In genomic region chr22:28259774-28260173, GRCh38 we compare ENCODE assay signal across 30 cellular contexts.
"Had no signal": no experiment of that assay in that cellular context is flagged by ENCODE, and none has a peak within 500 bp of the region (broad histone marks: within the 10 kb centered on the region; RNA-seq: fewer than 3 reads in every experiment).

No MANE protein-coding gene starts in this region.

- H3K4me1 Mint-ChIP-seq: immature natural killer cell; stimulated activated naive B cell treated with anti-CD40 and anti-IgM and Interleukin-4, amounts not matched to agents 10 μg/mL and 1 μg/mL and 100 μg/mL, for 72 hours had no signal

- H3K9me3 ChIP-seq: left lung, lower lobe of right lung, mucosa of descending colon, ovary, prostate gland, stomach, suprapubic skin, thoracic aorta, tibial artery, upper lobe of right lung had no signal

- H3K36me3 ChIP-seq: left lung, lower lobe of right lung, ovary, prostate gland, stomach, suprapubic skin, thoracic aorta, tibial artery, upper lobe of right lung had no signal

- H3K27me3 Mint-ChIP-seq: naive thymus-derived CD4-positive, alpha-beta T cell had no signal

- H3K27ac Mint-ChIP-seq: immature natural killer cell; naive thymus-derived CD4-positive, alpha-beta T cell; natural killer cell treated with Interleukin-12 subunit alpha and Interleukin-12 subunit beta and Interleukin-15 and Interleukin-18, amount 100 ng/mL, for 72 hours; stimulated activated naive B cell treated with anti-CD40 and anti-IgM and Interleukin-4, amounts not matched to agents 10 μg/mL and 1 μg/mL and 100 μg/mL, for 72 hours had no signal

- H3K9me3 Mint-ChIP-seq: immature natural killer cell; natural killer cell treated with Interleukin-12 subunit alpha and Interleukin-12 subunit beta and Interleukin-15 and Interleukin-18, amount 100 ng/mL, for 72 hours had no signal

- H3K4me3 ChIP-seq: left lung, lower lobe of right lung, mucosa of descending colon, ovary, prostate gland, skin epidermis, stomach, suprapubic skin, thoracic aorta, tibial artery, upper lobe of right lung had no signal

- H3K36me3 Mint-ChIP-seq: immature natural killer cell; natural killer cell treated with Interleukin-12 subunit alpha and Interleukin-12 subunit beta and Interleukin-15 and Interleukin-18, amount 100 ng/mL, for 72 hours; stimulated activated naive B cell treated with anti-CD40 and anti-IgM and Interleukin-4, amounts not matched to agents 10 μg/mL and 1 μg/mL and 100 μg/mL, for 72 hours had no signal

- H3K4me3 Mint-ChIP-seq: immature natural killer cell; naive thymus-derived CD4-positive, alpha-beta T cell; natural killer cell treated with Interleukin-12 subunit alpha and Interleukin-12 subunit beta and Interleukin-15 and Interleukin-18, amount 100 ng/mL, for 72 hours; stimulated activated naive B cell treated with anti-CD40 and anti-IgM and Interleukin-4, amounts not matched to agents 10 μg/mL and 1 μg/mL and 100 μg/mL, for 72 hours had no signal

- H3K4me1 ChIP-seq: left lung, lower lobe of right lung, prostate gland, stomach, upper lobe of right lung had no signal

- DNase-seq: hypothalamus; immature natural killer cell; kidney; left colon; left lung; lower lobe of right lung; mammary epithelial cell; mesendoderm; midbrain; mucosa of descending colon; naive thymus-derived CD4-positive, alpha-beta T cell; ovary; posterior cingulate gyrus; retina; right cardiac atrium; stimulated activated CD4-positive, alpha-beta T cell treated with anti-CD3 and anti-CD28 coated beads, Interleukin-12 subunit alpha, Interleukin-12 subunit beta, amount 100 ng/mL, for 4 hours; stimulated activated CD4-positive, alpha-beta T cell treated with anti-CD3 and anti-CD28 coated beads, Interleukin-15, amount 100 ng/mL, for 24 hours; stimulated activated CD4-positive, alpha-beta T cell treated with anti-CD3 and anti-CD28 coated beads, Interleukin-2, amount 100 ng/mL, for 24 hours; stimulated activated CD4-positive, alpha-beta T cell treated with anti-CD3 and anti-CD28 coated beads, Interleukin-4, amount 100 ng/mL, for 1 hour; stimulated activated naive B cell treated with anti-CD40 and anti-IgM and Interleukin-4, amounts not matched to agents 10 μg/mL and 1 μg/mL and 100 μg/mL, for 72 hours; stimulated activated naive CD8-positive, alpha-beta T cell treated with anti-CD3 and anti-CD28 coated beads, Interleukin-15, Interleukin-2, amounts not matched to agents 100 U/mL and 50 U/mL, for 24 hours; stomach; tibial artery; trophoblast cell; upper lobe of right lung had no signal

- H3K27me3 ChIP-seq: left lung, ovary, stomach, suprapubic skin, tibial artery, upper lobe of right lung had no signal

- H3K27ac ChIP-seq: left lung, lower lobe of right lung, ovary, prostate gland, skin epidermis, stomach, suprapubic skin, thoracic aorta, tibial artery, upper lobe of right lung had no signal
